22 cellular contexts compared by ENCODE assay signal in the genomic region with DNA sequence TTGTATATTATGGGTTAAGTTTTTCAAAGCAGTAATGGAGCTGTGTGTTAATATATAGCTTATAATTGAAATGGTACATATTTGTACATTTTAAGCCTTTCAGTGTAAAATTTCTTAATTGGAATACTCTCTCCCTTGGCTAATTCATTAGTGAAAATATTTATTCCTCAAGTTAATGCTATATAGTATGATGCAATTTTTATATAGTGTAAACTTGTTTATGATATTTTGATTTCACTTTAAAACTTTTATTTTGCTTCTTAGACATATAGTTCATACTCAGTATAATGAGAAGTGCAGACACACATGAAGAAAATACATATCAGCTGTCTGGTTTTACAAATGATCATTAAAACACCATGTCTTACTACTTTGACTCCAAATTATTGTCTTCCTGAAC.
"Had no signal": no experiment of that assay in that cellular context is flagged by ENCODE, and none has a peak within 500 bp of the region (broad histone marks: within the 10 kb centered on the region; RNA-seq: fewer than 3 reads in every experiment).

No MANE protein-coding gene starts in this region.

- H3K9me3 ChIP-seq: ascending aorta, SJCRH30 had no signal

- H3K27me3 ChIP-seq: ascending aorta, SJCRH30 had no signal

- H3K4me1 Mint-ChIP-seq: activated naive CD4-positive, alpha-beta T cell treated with anti-CD3 and anti-CD28 coated beads, Interleukin-2, amount 50 U/mL, for 24 hours; T-cell had no signal

- ATAC-seq: activated CD8-positive, alpha-beta T cell treated with anti-CD3 and anti-CD28 coated beads, Interleukin-2, amount 10 ng/mL, durations not matched to agents 7 days and 5 days; Panc1; T-cell; T-helper 17 cell had no signal

- H3K27ac ChIP-seq: ascending aorta, SJCRH30, SK-N-MC had no signal

- H3K4me3 ChIP-seq: ascending aorta, SJCRH30, SK-N-MC had no signal

- H3K9me3 Mint-ChIP-seq: activated CD4-positive, alpha-beta T cell treated with anti-CD3 and anti-CD28 coated beads, Interleukin-2, amount 10 ng/mL, durations not matched to agents 24 days and 14 days; activated naive CD4-positive, alpha-beta T cell treated with anti-CD3 and anti-CD28 coated beads, Interleukin-2, amount 50 U/mL, for 24 hours; activated naive CD8-positive, alpha-beta T cell treated with anti-CD3 and anti-CD28 coated beads, Interleukin-2, amount 10 ng/mL, durations not matched to agents 7 days and 5 days; activated T-cell treated with anti-CD3 and anti-CD28 coated beads, Interleukin-2, amount 50 U/mL, for 24 hours; activated T-helper 2 cell treated with anti-CD3 and anti-CD28 coated beads, Interferon-gamma antibody, Interleukin-2, Interleukin-4, amounts not matched to agents 10 μg/mL and 5 μg/mL and 100 μg/mL, durations not matched to agents 14 hours and 24 hours and 36 hours; T-cell had no signal

- H3K27me3 Mint-ChIP-seq: activated CD4-positive, alpha-beta T cell treated with anti-CD3 and anti-CD28 coated beads, Interleukin-2, amount 10 ng/mL, durations not matched to agents 24 days and 14 days; activated naive CD4-positive, alpha-beta T cell treated with anti-CD3 and anti-CD28 coated beads, Interleukin-2, amount 50 U/mL, for 24 hours; activated naive CD8-positive, alpha-beta T cell treated with anti-CD3 and anti-CD28 coated beads, Interleukin-2, amount 10 ng/mL, durations not matched to agents 7 days and 5 days; activated T-cell treated with anti-CD3 and anti-CD28 coated beads, Interleukin-2, amount 50 U/mL, for 24 hours; T-cell; T-helper 17 cell had no signal

- DNase-seq: activated CD4-positive, alpha-beta T cell treated with anti-CD3 and anti-CD28 coated beads, Interleukin-2, amount 50 U/mL, for 48 hours; activated CD8-positive, alpha-beta T cell treated with anti-CD3 and anti-CD28 coated beads, Interleukin-2, amount 10 ng/mL, durations not matched to agents 7 days and 5 days; activated gamma-delta T cell; activated naive CD4-positive, alpha-beta T cell treated with Interleukin-2 at 50 U/mL for 16 hours; activated naive CD8-positive, alpha-beta T cell treated with anti-CD3 and anti-CD28 coated beads, Interleukin-2, amount 10 ng/mL, durations not matched to agents 7 days and 5 days; activated T-cell treated with anti-CD3 and anti-CD28 coated beads, Interleukin-2, amount 50 U/mL, for 24 hours; MM.1S; MV-4-11; NCI-H1092; NCI-H1436 treated with DMSO at 0.1 percent for 48 hours; NCI-H2029; NCI-H345; SHP77; T-cell; T-helper 17 cell had no signal

- H3K4me1 ChIP-seq: ascending aorta had no signal

- H3K4me3 Mint-ChIP-seq: activated CD4-positive, alpha-beta T cell treated with anti-CD3 and anti-CD28 coated beads, Interleukin-2, amount 10 ng/mL, durations not matched to agents 24 days and 14 days; activated CD8-positive, alpha-beta T cell treated with anti-CD3 and anti-CD28 coated beads, Interleukin-2, amount 10 ng/mL, durations not matched to agents 7 days and 5 days; activated naive CD4-positive, alpha-beta T cell treated with anti-CD3 and anti-CD28 coated beads, Interleukin-2, amount 50 U/mL, for 24 hours; activated naive CD8-positive, alpha-beta T cell treated with anti-CD3 and anti-CD28 coated beads, Interleukin-2, amount 10 ng/mL, durations not matched to agents 7 days and 5 days; activated T-cell treated with anti-CD3 and anti-CD28 coated beads, Interleukin-2, amount 50 U/mL, for 24 hours; T-cell; T-helper 17 cell had no signal

- H3K36me3 ChIP-seq: ascending aorta, SJCRH30 had no signal

- H3K27ac Mint-ChIP-seq: activated CD4-positive, alpha-beta T cell treated with anti-CD3 and anti-CD28 coated beads, Interleukin-2, amount 10 ng/mL, durations not matched to agents 24 days and 14 days; activated CD8-positive, alpha-beta T cell treated with anti-CD3 and anti-CD28 coated beads, Interleukin-2, amount 10 ng/mL, durations not matched to agents 7 days and 5 days; activated naive CD4-positive, alpha-beta T cell treated with anti-CD3 and anti-CD28 coated beads, Interleukin-2, amount 50 U/mL, for 24 hours; activated naive CD8-positive, alpha-beta T cell treated with anti-CD3 and anti-CD28 coated beads, Interleukin-2, amount 10 ng/mL, durations not matched to agents 7 days and 5 days; activated T-cell treated with anti-CD3 and anti-CD28 coated beads, Interleukin-2, amount 50 U/mL, for 24 hours; activated T-helper 2 cell treated with anti-CD3 and anti-CD28 coated beads, Interferon-gamma antibody, Interleukin-2, Interleukin-4, amounts not matched to agents 10 μg/mL and 5 μg/mL and 100 μg/mL, durations not matched to agents 14 hours and 24 hours and 36 hours; T-cell; T-helper 17 cell had no signal
